12 cellular contexts compared by ENCODE assay signal in genomic region chr15:86611392-86612040, GRCh38.
A peak's percentile ranks its signal among the peaks of the same experiment; 100 is the strongest.
DNase-seq lines count a peak whose midpoint lies in the region; ATAC-seq, FAIRE-seq and TF ChIP-seq lines count a peak whose summit lies in the region.
"Had no signal": no experiment of that assay in that cellular context is flagged by ENCODE, and none has a peak within 500 bp of the region (broad histone marks: within the 10 kb centered on the region; RNA-seq: fewer than 3 reads in every experiment).

No MANE protein-coding gene starts in this region.

- H3K4me3 ChIP-seq in small intestine (ENCODE audit: low read depth in 1 of 2, low read length in 2 of 2) (no peak overlapping the region), brain microvascular endothelial cell (ENCODE audit: low read depth, low read length) (no peak overlapping the region)
- H3K4me3 ChIP-seq: adrenal gland, BLaER1, heart right ventricle had no signal

- no peaks in the 10 kb centered on the region for H3K27me3 Mint-ChIP-seq in activated CD8-positive, alpha-beta memory T cell treated with anti-CD3 and anti-CD28 coated beads, Interleukin-2, amount 10 ng/mL, durations not matched to agents 7 days and 5 days

- H3K9me3 Mint-ChIP-seq in activated CD8-positive, alpha-beta memory T cell treated with anti-CD3 and anti-CD28 coated beads, Interleukin-2, amount 10 ng/mL, durations not matched to agents 7 days and 5 days (ENCODE audit: low read depth), result no peaks in the 10 kb centered on the region

- FAIRE-seq in small intestine (lab: Jason Lieb, UNC), result no peak

- H3K4me1 ChIP-seq in small intestine (ENCODE audit: control insufficient read depth in 2 of 2, insufficient read depth in 1 of 2, low read depth in 1 of 2, low read length in 1 of 2), result peaks cover 6% of the 10 kb centered on the region in 2 donors
- H3K4me1 ChIP-seq: adrenal gland, heart right ventricle had no signal

- no peak for TF ChIP-seq CTCF in brain microvascular endothelial cell (IDR thresholded peaks at IDR 0.05; ENCODE audit: low read depth, low read length, missing control alignments)

- peaks cover 56% of the 10 kb centered on the region for H3K4me1 Mint-ChIP-seq in activated CD8-positive, alpha-beta memory T cell treated with anti-CD3 and anti-CD28 coated beads, Interleukin-2, amount 10 ng/mL, durations not matched to agents 7 days and 5 days

- peaks cover 6% of the 10 kb centered on the region for H3K36me3 Mint-ChIP-seq in activated CD8-positive, alpha-beta memory T cell treated with anti-CD3 and anti-CD28 coated beads, Interleukin-2, amount 10 ng/mL, durations not matched to agents 7 days and 5 days

- H3K27me3 ChIP-seq in small intestine (ENCODE audit: control insufficient read depth in 2 of 2, insufficient read depth in 2 of 2, low read length in 2 of 2) (no peaks in the 10 kb centered on the region), brain microvascular endothelial cell (replicated peaks) (no peaks in the 10 kb centered on the region)
- H3K27me3 ChIP-seq: adrenal gland, BLaER1 had no signal

- in situ Hi-C loops in brain microvascular endothelial cell (cut with HindIII; ENCODE audit: low pct_ligation_motif_present, low sequenced_read_pairs), result no loop called here

- peak overlapping the region; percentile 80 for H3K27ac Mint-ChIP-seq in activated CD8-positive, alpha-beta memory T cell treated with anti-CD3 and anti-CD28 coated beads, Interleukin-2, amount 10 ng/mL, durations not matched to agents 7 days and 5 days

- peak; percentile 69 for DNase-seq in activated CD8-positive, alpha-beta memory T cell treated with anti-CD3 and anti-CD28 coated beads, Interleukin-2, amount 10 ng/mL, durations not matched to agents 7 days and 5 days
- no peak for DNase-seq in activated CD8-positive, alpha-beta memory T cell treated with anti-CD3 and anti-CD28 coated beads for 24 hours
- DNase-seq in RPMI7951 (ENCODE audit: low read depth) (peak; percentile 90), epithelial cell of prostate (ENCODE audit: low read depth, low spot score) (peak; percentile 65), small intestine (peak; percentile 76), AML-193 (lab: John Stamatoyannopoulos, UW) (no peak), brain microvascular endothelial cell (no peak)
- DNase-seq: heart right ventricle, NCI-H1092 had no signal

- no peaks in the 10 kb centered on the region for H3K36me3 ChIP-seq in small intestine (ENCODE audit: control insufficient read depth in 2 of 2, insufficient read depth in 2 of 2, low read length in 2 of 2)
- no peaks in the 10 kb centered on the region for H3K36me3 ChIP-seq in brain microvascular endothelial cell (replicated peaks)
- H3K36me3 ChIP-seq: adrenal gland, BLaER1, heart right ventricle had no signal

- peak; percentile 95 for ATAC-seq in activated CD8-positive, alpha-beta memory T cell treated with anti-CD3 and anti-CD28 coated beads, Interleukin-2, amount 10 ng/mL, durations not matched to agents 7 days and 5 days
- ATAC-seq in HG03565 (IDR thresholded peaks at IDR 0.05; ENCODE audit: unreplicated experiment), result no peak
- ATAC-seq: heart right ventricle had no signal

- H3K9me3 ChIP-seq in small intestine (ENCODE audit: control insufficient read depth, low read depth), result no peaks in the 10 kb centered on the region
- H3K9me3 ChIP-seq: adrenal gland, BLaER1, heart right ventricle had no signal

- CTCF ChIA-PET in activated CD8-positive, alpha-beta memory T cell treated with anti-CD3 and anti-CD28 coated beads, Interleukin-2, amount 10 ng/mL, durations not matched to agents 7 days and 5 days (lab: Charles Lee), result interaction anchor here (1.0 to 1.8 kb wide), 3 partner anchors 10 to 42 kb away, joined by 3 to 6 read pairs (median 4); no protein-coding TSS in a partner anchor

- no peak overlapping the region for H3K4me3 Mint-ChIP-seq in activated CD8-positive, alpha-beta memory T cell treated with anti-CD3 and anti-CD28 coated beads, Interleukin-2, amount 10 ng/mL, durations not matched to agents 7 days and 5 days

- WGBS in small intestine, 3 donors, result 10 to 30% (median 11%) methylated on average over 2 of the region's 2 CpGs

- H3K27ac ChIP-seq in epithelial cell of prostate (peak overlapping the region; percentile 63), small intestine (ENCODE audit: low read depth in 1 of 2, low read length in 1 of 2) (peak overlapping the region; percentile 28 to 53), brain microvascular endothelial cell (no peak overlapping the region)
- H3K27ac ChIP-seq: adrenal gland, BLaER1, heart right ventricle had no signal

Comparison
In these comparisons a context has a peak if more than half of its experiments do, and no peak if none do; other contexts are left out.
1. DNase-seq: peak in activated CD8-positive, alpha-beta memory T cell treated with anti-CD3 and anti-CD28 coated beads, Interleukin-2, amount 10 ng/mL, durations not matched to agents 7 days and 5 days (single experiment), RPMI7951 (single experiment), epithelial cell of prostate (single experiment) and small intestine (single experiment); none in activated CD8-positive, alpha-beta memory T cell treated with anti-CD3 and anti-CD28 coated beads for 24 hours (single experiment), AML-193 (0 of 2) and brain microvascular endothelial cell (single experiment).